Comparison of ENCODE assay signal across 9 cellular contexts in genomic region chr2:231785413-231785812, GRCh38. TPM values are rescaled to one million over a fixed set of nuclear protein-coding genes. Genes with fewer than 3 reads are reported as not detected.
DNase-seq lines count a peak whose midpoint lies in the region; ATAC-seq, FAIRE-seq and TF ChIP-seq lines count a peak whose summit lies in the region.
"Had no signal": no experiment of that assay in that cellular context is flagged by ENCODE, and none has a peak within 500 bp of the region (broad histone marks: within the 10 kb centered on the region; RNA-seq: fewer than 3 reads in every experiment).

No MANE protein-coding gene starts in this region.

- H3K4ac ChIP-seq in IMR-90 (ENCODE audit: low read depth, low read length) = no peak overlapping the region

- peak overlapping the region in 6 of 7 donors; percentile 39 to 93 (median 84) for H3K27ac Mint-ChIP-seq in CD4-positive, alpha-beta memory T cell
- H3K27ac Mint-ChIP-seq in natural killer cell treated with Interleukin-12 subunit alpha and Interleukin-12 subunit beta and Interleukin-15 and Interleukin-18, amount 100 ng/mL, for 72 hours = peak overlapping the region; percentile 68 to 86

- H3K4me1 Mint-ChIP-seq in CD4-positive, alpha-beta memory T cell = peaks cover 46 to 81% (median 65%) of the 10 kb centered on the region in 4 donors
- H3K4me1 Mint-ChIP-seq in natural killer cell treated with Interleukin-12 subunit alpha and Interleukin-12 subunit beta and Interleukin-15 and Interleukin-18, amount 100 ng/mL, for 72 hours (ENCODE audit: low read depth in 2 of 2) = peaks cover 43 to 55% of the 10 kb centered on the region in 2 donors

- SMC1A ChIA-PET in GM12878 (lab: Charles Lee; ENCODE audit: uncharacterized antibody, unreplicated experiment) = interaction anchor here (0.6 to 3.2 kb wide), 6 partner anchors 10 to 110 kb away, joined by 3 to 20 read pairs (median 8); no protein-coding TSS in a partner anchor

- H3K27ac ChIP-seq in CD4-positive, alpha-beta memory T cell (ENCODE audit: low read depth, low read length) = peak overlapping the region; percentile 73
- H3K27ac ChIP-seq in IMR-90 (ENCODE audit: insufficient read depth, low read length) (no peak overlapping the region), GM12878 (ENCODE audit: control insufficient read depth, insufficient read depth) (peak overlapping the region; percentile 71), aorta (ENCODE audit: low read depth in 1 of 2, low read length in 2 of 2) (no peak overlapping the region), body of pancreas (no peak overlapping the region)

- TF ChIP-seq POLR2A in IMR-90 (IDR thresholded peaks at IDR 0.05; ENCODE audit: low read depth, low read length) (no peak), GM12878 (IDR thresholded peaks at IDR 0.05; ENCODE audit: low read depth, low read length) (no peak), body of pancreas (IDR thresholded peaks at IDR 0.05) (no peak)

- FAIRE-seq in GM12878 (lab: Jason Lieb, UNC) = no peak
- FAIRE-seq: colon had no signal

- H3K9me1 ChIP-seq in IMR-90 (ENCODE audit: insufficient read depth, low read length) = no peaks in the 10 kb centered on the region

- H3K79me1 ChIP-seq in IMR-90 (ENCODE audit: low read depth in 1 of 2, low read length in 2 of 2) = peaks cover 27 to 54% of the 10 kb centered on the region in 2 experiments

- no peaks in the 10 kb centered on the region for H3K9me3 ChIP-seq in CD4-positive, alpha-beta memory T cell (ENCODE audit: control insufficient read depth in 1 of 2, low read length in 2 of 2)
- H3K9me3 ChIP-seq in IMR-90 (ENCODE audit: control insufficient read depth, insufficient read depth, low read length) (no peaks in the 10 kb centered on the region), GM12878 (replicated peaks; ENCODE audit: control insufficient read depth, insufficient read depth, low read length) (no peaks in the 10 kb centered on the region), aorta (ENCODE audit: control insufficient read depth, low read length) (no peaks in the 10 kb centered on the region), body of pancreas (no peaks in the 10 kb centered on the region)

- peaks cover 46% of the 10 kb centered on the region for H3K4me1 ChIP-seq in CD4-positive, alpha-beta memory T cell (ENCODE audit: insufficient read depth, low read length)
- H3K4me1 ChIP-seq in IMR-90 (ENCODE audit: control insufficient read depth, insufficient read depth, low read length) = peaks cover 6% of the 10 kb centered on the region
- H3K4me1 ChIP-seq in GM12878 (ENCODE audit: control insufficient read depth, insufficient read depth, low read length) = peaks cover 13% of the 10 kb centered on the region
- peaks cover 2 to 10% of the 10 kb centered on the region in 2 donors for H3K4me1 ChIP-seq in aorta (ENCODE audit: control insufficient read depth in 1 of 2, insufficient read depth in 2 of 2, low read length in 2 of 2)
- peaks cover 53% of the 10 kb centered on the region for H3K4me1 ChIP-seq in body of pancreas

- no peak for ATAC-seq in IMR-90 (ENCODE audit: low read depth)
- ATAC-seq in GM12878 = no peak
- no peak for ATAC-seq in natural killer cell treated with Interleukin-12 subunit alpha and Interleukin-12 subunit beta and Interleukin-15 and Interleukin-18, amount 100 ng/mL, for 72 hours
- ATAC-seq in aorta (ENCODE audit: low FRiP score) = no peak
- no peak for ATAC-seq in body of pancreas
- ATAC-seq in GM18873 (IDR thresholded peaks at IDR 0.05; ENCODE audit: low FRiP score, unreplicated experiment) = no peak

- peaks cover 0 to 2% (median 0%) of the 10 kb centered on the region in 8 donors for H3K9me3 Mint-ChIP-seq in CD4-positive, alpha-beta memory T cell
- H3K9me3 Mint-ChIP-seq in natural killer cell treated with Interleukin-12 subunit alpha and Interleukin-12 subunit beta and Interleukin-15 and Interleukin-18, amount 100 ng/mL, for 72 hours = no peaks in the 10 kb centered on the region

- H4K5ac ChIP-seq in IMR-90 (ENCODE audit: low read depth, low read length) = peak overlapping the region; percentile 100; the same call in 1 of the 2 replicates

- peaks cover 40% of the 10 kb centered on the region for H3K79me2 ChIP-seq in GM12878 (ENCODE audit: control insufficient read depth, insufficient read depth, low read length)

- POLR2A ChIA-PET in CD4-positive, alpha-beta memory T cell (lab: Charles Lee; ENCODE audit: partially characterized antibody) = interaction anchor here (0.7 to 1.6 kb wide), 6 partner anchors 9 to 321 kb away, joined by 3 to 6 read pairs (median 4); partner anchors contain the start of genes NCL and PTMA
- POLR2A ChIA-PET in IMR-90 (lab: Charles Lee; ENCODE audit: unreplicated experiment) (no interaction called here), GM12878 (lab: Charles Lee) (interaction anchor here (0.8 to 2.0 kb wide), 9 partner anchors 14 to 174 kb away, joined by 3 to 7 read pairs (median 4); partner anchors contain the start of gene PTMA)

- dilution Hi-C loops in IMR-90 (cut with HindIII; ENCODE audit: low sequenced_read_pairs, unreplicated experiment) = no loop called here

- TF ChIP-seq RAD21 in IMR-90 (IDR thresholded peaks at IDR 0.05; ENCODE audit: low read length) (no peak), GM12878 (IDR thresholded peaks at IDR 0.05; ENCODE audit: insufficient read depth, low read depth, low read length) (no peak)

- RAD21 ChIA-PET in GM12878 (lab: Charles Lee; ENCODE audit: unreplicated experiment) = interaction anchor here (0.6 to 3.4 kb wide), 14 partner anchors 13 to 172 kb away, joined by 3 to 20 read pairs (median 6); partner anchors contain the start of gene PTMA

- H3K14ac ChIP-seq in IMR-90 (replicated peaks; ENCODE audit: low read depth, low read length) = no peak overlapping the region

- peaks cover 14% of the 10 kb centered on the region for H3K36me3 ChIP-seq in CD4-positive, alpha-beta memory T cell (ENCODE audit: insufficient read depth, low read length)
- H3K36me3 ChIP-seq in IMR-90 (ENCODE audit: control insufficient read depth, insufficient read depth, low read length) (peaks cover 6% of the 10 kb centered on the region), GM12878 (ENCODE audit: control insufficient read depth in 2 of 2, insufficient read depth in 2 of 2, low read length in 1 of 2) (peaks cover 0 to 2% of the 10 kb centered on the region in 2 experiments; a peak in 1 of 4 replicates), aorta (ENCODE audit: control insufficient read depth in 1 of 2, insufficient read depth in 2 of 2, low read length in 1 of 2) (no peaks in the 10 kb centered on the region), body of pancreas (replicated peaks in 1 of 2; ENCODE audit: insufficient read depth in 1 of 2, low read depth in 2 of 2) (no peaks in the 10 kb centered on the region)

- H3K4me2 ChIP-seq in IMR-90 (ENCODE audit: low read depth, low read length) (peak overlapping the region; percentile 99; the same call in 1 of the 2 replicates), GM12878 (ENCODE audit: control insufficient read depth, insufficient read depth) (peak overlapping the region; percentile 90)

- no peak overlapping the region for H2BK5ac ChIP-seq in IMR-90 (ENCODE audit: low read depth, low read length, poor library complexity, severe bottlenecking)

- H3K18ac ChIP-seq in IMR-90 (ENCODE audit: low read depth, low read length) = no peak overlapping the region

- H3K36me3 Mint-ChIP-seq in CD4-positive, alpha-beta memory T cell = peaks cover 0 to 48% of the 10 kb centered on the region in 2 donors
- H3K36me3 Mint-ChIP-seq in natural killer cell treated with Interleukin-12 subunit alpha and Interleukin-12 subunit beta and Interleukin-15 and Interleukin-18, amount 100 ng/mL, for 72 hours = peaks cover 9% of the 10 kb centered on the region

- no peak overlapping the region for H2BK120ac ChIP-seq in IMR-90 (ENCODE audit: low read depth, low read length)

- no peak overlapping the region for H3K23ac ChIP-seq in IMR-90 (ENCODE audit: low read depth, low read length)

- H3K27me3 Mint-ChIP-seq in CD4-positive, alpha-beta memory T cell = no peaks in the 10 kb centered on the region
- no peaks in the 10 kb centered on the region for H3K27me3 Mint-ChIP-seq in natural killer cell treated with Interleukin-12 subunit alpha and Interleukin-12 subunit beta and Interleukin-15 and Interleukin-18, amount 100 ng/mL, for 72 hours

- CTCF ChIA-PET in CD4-positive, alpha-beta memory T cell (lab: Charles Lee; ENCODE audit: partially characterized antibody) = interaction anchor here (0.8 to 1.1 kb wide), 3 partner anchors 16 to 71 kb away, joined by 3 read pairs; no protein-coding TSS in a partner anchor
- CTCF ChIA-PET in IMR-90 (lab: Yijun Ruan, JAX) (no interaction called here), GM12878 (lab: Yijun Ruan, JAX) (interaction anchor here (1.0 to 3.4 kb wide), 11 partner anchors 9 to 172 kb away, joined by 3 to 31 read pairs (median 5); no protein-coding TSS in a partner anchor)

- no peak overlapping the region for H3K4me3 ChIP-seq in CD4-positive, alpha-beta memory T cell (ENCODE audit: low read length in 2 of 2)
- H3K4me3 ChIP-seq in IMR-90 (ENCODE audit: insufficient read depth, low read depth, low read length) (no peak overlapping the region), GM12878 (peak overlapping the region; percentile 91; the same call in 1 of the 2 replicates), aorta (ENCODE audit: low read length in 2 of 2) (no peak overlapping the region), body of pancreas (no peak overlapping the region)

- no peak overlapping the region for H4K91ac ChIP-seq in IMR-90 (ENCODE audit: insufficient read depth, low read depth, low read length)

- no CpG with 5 or more reads among the region's 2 CpGs for WGBS in IMR-90 (ENCODE audit: extremely low coverage in 2 of 2, insufficient read length in 1 of 2), 2 experiments
- WGBS in GM12878 (ENCODE audit: insufficient coverage, insufficient replicate concordance, low lambda C conversion rate, missing lambda C conversion rate) = 0% methylated on average over 2 of the region's 2 CpGs
- 87 to 88% methylated on average over 2 of the region's 2 CpGs for WGBS in aorta, 2 donors
- 75 to 84% methylated on average over 2 of the region's 2 CpGs for WGBS in body of pancreas, 2 donors

- no peak overlapping the region for H2AFZ ChIP-seq in IMR-90 (replicated peaks; ENCODE audit: low read length, poor library complexity)
- H2AFZ ChIP-seq in GM12878 (ENCODE audit: control insufficient read depth, low read depth, low read length) = peak overlapping the region; percentile 86

- H2BK20ac ChIP-seq in IMR-90 (ENCODE audit: low read depth, low read length) = no peak overlapping the region

- TF ChIP-seq EP300 in GM12878 (IDR thresholded peaks at IDR 0.05; ENCODE audit: borderline replicate concordance in 1 of 2, control insufficient read depth in 1 of 2, low read depth in 2 of 2, low read length in 2 of 2) = no peak; a peak in 1 of 4 replicates

- BruUV-seq in IMR-90 (replicated peaks; lab: Mats Ljungman, UMichigan) (no TSS peak), GM12878 (replicated peaks; lab: Mats Ljungman, UMichigan) (no TSS peak)

- no peak for DNase-seq in CD4-positive, alpha-beta memory T cell
- DNase-seq in IMR-90 (no peak), GM12878 (ENCODE audit: low read depth, low spot score) (peak; percentile 12), aorta (no peak), body of pancreas (no peak)
- DNase-seq in natural killer cell treated with Interleukin-12 subunit alpha and Interleukin-12 subunit beta and Interleukin-15 and Interleukin-18, amount 100 ng/mL, for 72 hours (ENCODE audit: low spot score) = no peak
- no peak for DNase-seq in activated CD4-positive, CD25-positive, alpha-beta regulatory T cell (lab: John Stamatoyannopoulos, UW)

- in situ Hi-C loops in IMR-90 (cut with MboI; ENCODE audit: low sequenced_read_pairs) = no loop called here
- in situ Hi-C loops in GM12878 (cut with MboI) = no loop called here

- H3K56ac ChIP-seq in IMR-90 (ENCODE audit: extremely low read depth, insufficient read depth, low read length) = no peak overlapping the region

- no peak overlapping the region for H2AK5ac ChIP-seq in IMR-90 (ENCODE audit: low read depth, low read length)

- H3K4me3 Mint-ChIP-seq in CD4-positive, alpha-beta memory T cell = peak overlapping the region; percentile 10 to 97 (median 92)
- peak overlapping the region; percentile 95 for H3K4me3 Mint-ChIP-seq in natural killer cell treated with Interleukin-12 subunit alpha and Interleukin-12 subunit beta and Interleukin-15 and Interleukin-18, amount 100 ng/mL, for 72 hours

- no peaks in the 10 kb centered on the region for H3K27me3 ChIP-seq in CD4-positive, alpha-beta memory T cell (ENCODE audit: insufficient read depth, low read length)
- no peaks in the 10 kb centered on the region for H3K27me3 ChIP-seq in IMR-90 (ENCODE audit: control insufficient read depth, insufficient read depth, low read length)
- H3K27me3 ChIP-seq in GM12878 (replicated peaks in 1 of 2; ENCODE audit: control insufficient read depth in 2 of 2, insufficient read depth in 2 of 2, low read length in 1 of 2) = no peaks in the 10 kb centered on the region
- H3K27me3 ChIP-seq in aorta (ENCODE audit: control insufficient read depth in 1 of 2, insufficient read depth in 2 of 2, low read length in 1 of 2) = no peaks in the 10 kb centered on the region
- no peaks in the 10 kb centered on the region for H3K27me3 ChIP-seq in body of pancreas

- TF ChIP-seq CTCF in IMR-90 (conservative IDR thresholded peaks at IDR 0.05; ENCODE audit: low read depth, low read length) (no peak), GM12878 (IDR thresholded peaks at IDR 0.05 in 2 of 3, conservative IDR thresholded peaks at IDR 0.05 in 1 of 3; ENCODE audit: control insufficient read depth in 2 of 3, extremely low read depth in 1 of 3, insufficient read depth in 1 of 3, low read depth in 3 of 3, low read length in 3 of 3) (no peak), body of pancreas (IDR thresholded peaks at IDR 0.05) (no peak)

- no peak overlapping the region for H2AK9ac ChIP-seq in IMR-90 (replicated peaks; ENCODE audit: low read depth, low read length, poor library complexity)

- intact Hi-C loops in CD4-positive, alpha-beta memory T cell (cut with micrococcal nuclease) = loop anchor here (10.0 kb wide), 1 partner anchor 529 kb away; no protein-coding TSS in a partner anchor
- intact Hi-C loops in IMR-90 (cut with micrococcal nuclease) = loop anchor here (10.0 kb wide), 1 partner anchor 111 kb away; no protein-coding TSS in a partner anchor
- intact Hi-C loops in GM12878 (cut with micrococcal nuclease; ENCODE audit: unreplicated experiment) = no loop called here
- intact Hi-C loops in aorta (cut with DNase I) = loop anchor here in 1 of 2 donors (10.0 kb wide), 1 partner anchor 181 kb away; no protein-coding TSS in a partner anchor
- intact Hi-C loops in body of pancreas (cut with DNase I) = no loop called here

- H3K9ac ChIP-seq in IMR-90 (ENCODE audit: low read depth, low read length) (no peak overlapping the region), GM12878 (ENCODE audit: control insufficient read depth, insufficient read depth, low read length) (peak overlapping the region; percentile 68; the same call in 1 of the 2 replicates)

- H4K20me1 ChIP-seq in IMR-90 (ENCODE audit: insufficient read depth, low read length) (peaks cover 9% of the 10 kb centered on the region; the same call in 1 of the 2 replicates), GM12878 (ENCODE audit: control insufficient read depth, insufficient read depth) (no peaks in the 10 kb centered on the region)

- no peak overlapping the region for H2BK15ac ChIP-seq in IMR-90 (ENCODE audit: low read depth, low read length)

- peak overlapping the region; percentile 98 to 100 for H4K8ac ChIP-seq in IMR-90 (ENCODE audit: low read depth in 2 of 2, low read length in 2 of 2)

RNA-seq across cellular contexts. Expression of gene COPS7B, which starts 0.8 kb away (rescaled TPM):
- total RNA-seq in CD4-positive, alpha-beta memory T cell = 10 to 100 TPM; 51.8 to 57.9 TPM
- polyA plus RNA-seq in CD4-positive, alpha-beta memory T cell = 10 to 100 TPM; 30.2 to 34.3 TPM
- total RNA-seq in IMR-90 (2012; rRNA removed) = 22.2 and 23.1 TPM in 2 replicates
- 52.8 and 54.1 TPM in 2 replicates for polyA plus RNA-seq in IMR-90 (2012; rRNA removed)
- polyA plus RNA-seq in IMR-90 (2012; cell fraction: cytosol; rRNA removed) = 34.2 and 39.9 TPM in 2 replicates
- 148 and 204 TPM in 2 replicates for polyA plus RNA-seq in IMR-90 (2012; cell fraction: nucleus; rRNA removed; ENCODE audit: low replicate concordance)
- 55.7 and 60.4 TPM in 2 replicates for total RNA-seq in GM12878 (2013; cell fraction: nucleolus; rRNA removed)
- total RNA-seq in GM12878 (2014; rRNA removed) = 30.6 and 40.2 TPM in 2 replicates
- total RNA-seq in GM12878 (2014; rRNA removed; fragmentation: Illumina TruSeq; extraction: Trizol) = 17.6 and 18.0 TPM in 2 replicates
- 37.1 and 40.6 TPM in 2 replicates for total RNA-seq in GM12878 (2021)
- 21.9 TPM for polyA plus RNA-seq in GM12878 (2011; ENCODE audit: low read depth)
- polyA plus RNA-seq in GM12878 (2011; rRNA removed) = 46.6 and 58.8 TPM in 2 replicates
- polyA plus RNA-seq in GM12878 (2011; cell fraction: cytosol; rRNA removed) = 60.4 and 61.3 TPM in 2 replicates
- polyA plus RNA-seq in GM12878 (2011; cell fraction: nucleus; rRNA removed) = 87.3 and 94.7 TPM in 2 replicates
- 23.0 and 28.6 TPM in 2 replicates for polyA plus RNA-seq in GM12878 (2012)
- polyA plus RNA-seq in GM12878 (2014; fragmentation: Illumina TruSeq; extraction: Trizol) = 28.5 and 39.0 TPM in 2 replicates
- 1 to 10 TPM; 6.3 to 9.6 TPM for polyA plus RNA-seq in GM12878 (2014; fragmentation: Nextera tagmentation; extraction: Ambion mirVana)
- 46.6 and 50.3 TPM in 2 replicates for polyA plus RNA-seq in GM12878 (2014; rRNA removed)
- 10 to 100 TPM; 42.8 to 44.1 TPM for polyA plus RNA-seq in GM12878 (2016; fragmentation: Nextera tagmentation; extraction: Ambion mirVana)
- 33.9 and 37.1 TPM in 2 replicates for polyA minus RNA-seq in GM12878 (2011; rRNA and poly(A)+ RNA removed)
- polyA minus RNA-seq in GM12878 (2011; cell fraction: cytosol; rRNA and poly(A)+ RNA removed) = 17.0 and 17.6 TPM in 2 replicates
- 18.7 and 28.3 TPM in 2 replicates for polyA minus RNA-seq in GM12878 (2011; cell fraction: nucleus; rRNA and poly(A)+ RNA removed)
- 10 to 100 TPM; 35.9 to 62.5 TPM for total RNA-seq in natural killer cell treated with Interleukin-12 subunit alpha and Interleukin-12 subunit beta and Interleukin-15 and Interleukin-18, amount 100 ng/mL, for 72 hours
- 10 to 100 TPM; 20.6 to 40.8 TPM for total RNA-seq in aorta
- 10 to 100 TPM; 12.1 to 42.0 TPM for polyA plus RNA-seq in aorta
- total RNA-seq in body of pancreas = 10 to 100 TPM; 16.9 to 24.7 TPM

RNA-seq across cellular contexts. Expression of gene PDE6D, which starts 4.3 kb away (rescaled TPM):
- 10 to 100 TPM; 29.1 to 30.5 TPM for total RNA-seq in CD4-positive, alpha-beta memory T cell
- 10 to 100 TPM; 52.2 to 74.0 TPM for polyA plus RNA-seq in CD4-positive, alpha-beta memory T cell
- 13.6 and 13.8 TPM in 2 replicates for total RNA-seq in IMR-90 (2012; rRNA removed)
- 24.3 and 24.7 TPM in 2 replicates for polyA plus RNA-seq in IMR-90 (2012; rRNA removed)
- 18.6 and 19.9 TPM in 2 replicates for polyA plus RNA-seq in IMR-90 (2012; cell fraction: cytosol; rRNA removed)
- polyA plus RNA-seq in IMR-90 (2012; cell fraction: nucleus; rRNA removed; ENCODE audit: low replicate concordance) = 4.8 and 13.5 TPM in 2 replicates
- total RNA-seq in GM12878 (2013; cell fraction: nucleolus; rRNA removed) = 32.4 and 37.4 TPM in 2 replicates
- 51.1 and 56.9 TPM in 2 replicates for total RNA-seq in GM12878 (2014; rRNA removed)
- 46.0 and 48.0 TPM in 2 replicates for total RNA-seq in GM12878 (2014; rRNA removed; fragmentation: Illumina TruSeq; extraction: Trizol)
- 39.2 and 42.6 TPM in 2 replicates for total RNA-seq in GM12878 (2021)
- polyA plus RNA-seq in GM12878 (2011; ENCODE audit: low read depth) = 27.4 TPM
- polyA plus RNA-seq in GM12878 (2011; rRNA removed) = 62.5 and 66.9 TPM in 2 replicates
- 51.4 and 53.3 TPM in 2 replicates for polyA plus RNA-seq in GM12878 (2011; cell fraction: cytosol; rRNA removed)
- 20.3 and 28.7 TPM in 2 replicates for polyA plus RNA-seq in GM12878 (2011; cell fraction: nucleus; rRNA removed)
- 22.3 and 25.5 TPM in 2 replicates for polyA plus RNA-seq in GM12878 (2012)
- 66.2 and 86.5 TPM in 2 replicates for polyA plus RNA-seq in GM12878 (2014; fragmentation: Illumina TruSeq; extraction: Trizol)
- 10 to 100 TPM in 1 of 2 experiments, 1 to 10 TPM in 1; 8.2 to 15.9 TPM for polyA plus RNA-seq in GM12878 (2014; fragmentation: Nextera tagmentation; extraction: Ambion mirVana)
- 47.2 and 61.3 TPM in 2 replicates for polyA plus RNA-seq in GM12878 (2014; rRNA removed)
- polyA plus RNA-seq in GM12878 (2016; fragmentation: Nextera tagmentation; extraction: Ambion mirVana) = 10 to 100 TPM; 68.9 to 69.4 TPM
- polyA minus RNA-seq in GM12878 (2011; rRNA and poly(A)+ RNA removed) = 23.3 and 31.5 TPM in 2 replicates
- 5.5 and 7.0 TPM in 2 replicates for polyA minus RNA-seq in GM12878 (2011; cell fraction: cytosol; rRNA and poly(A)+ RNA removed)
- 6.2 and 8.4 TPM in 2 replicates for polyA minus RNA-seq in GM12878 (2011; cell fraction: nucleus; rRNA and poly(A)+ RNA removed)
- 10 to 100 TPM; 25.3 to 29.4 TPM for total RNA-seq in natural killer cell treated with Interleukin-12 subunit alpha and Interleukin-12 subunit beta and Interleukin-15 and Interleukin-18, amount 100 ng/mL, for 72 hours
- 10 to 100 TPM; 23.4 to 26.2 TPM for total RNA-seq in aorta
- polyA plus RNA-seq in aorta = 10 to 100 TPM; 22.9 to 26.9 TPM
- 10 to 100 TPM in 1 of 2 donors, 1 to 10 TPM in 1; 2.6 to 15.0 TPM for total RNA-seq in body of pancreas

Comparison
In these comparisons a context has a peak if more than half of its experiments do, and no peak if none do; other contexts are left out.
1. H3K27ac ChIP-seq: peak in CD4-positive, alpha-beta memory T cell (single experiment) and GM12878 (single experiment); none in IMR-90 (single experiment), aorta (0 of 2) and body of pancreas (0 of 4).
2. intact Hi-C loops: an anchor here in CD4-positive, alpha-beta memory T cell (10.0 kb wide) and IMR-90 (10.0 kb wide); none called in GM12878 and body of pancreas.